10 cellular contexts compared by ENCODE assay signal in the genomic region with DNA sequence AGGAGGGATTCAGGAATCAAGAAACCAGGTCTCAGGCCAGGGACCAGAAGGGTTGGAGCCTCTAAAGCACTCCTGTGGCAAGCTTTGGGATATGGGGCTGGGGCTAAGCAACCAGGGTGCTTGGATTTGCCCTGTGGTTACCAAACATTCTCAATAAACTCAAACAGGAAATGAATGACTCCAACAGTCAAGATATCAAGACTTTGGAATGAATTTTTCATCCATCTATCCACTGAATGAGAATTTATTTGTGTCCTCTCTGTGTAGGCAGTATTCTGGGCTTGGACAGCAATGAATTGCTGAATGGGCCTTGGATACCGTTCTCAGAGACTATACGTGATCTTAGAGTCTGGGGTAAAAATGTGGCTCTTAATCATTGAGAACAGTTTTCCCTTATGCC.
"Had no signal": no experiment of that assay in that cellular context is flagged by ENCODE, and none has a peak within 500 bp of the region (broad histone marks: within the 10 kb centered on the region; RNA-seq: fewer than 3 reads in every experiment).

No MANE protein-coding gene starts in this region.

- H3K4me3 ChIP-seq: hepatocyte, left ventricle myocardium inferior, tibial nerve had no signal

- DNase-seq: activated CD4-positive, CD25-positive, alpha-beta regulatory T cell treated with anti-CD3 and anti-CD28 coated beads, Interleukin-2, amount 50 U/mL, for 72 hours; activated naive CD4-positive, alpha-beta T cell treated with Interleukin-2 at 50 U/mL for 16 hours; aorta; left ventricle myocardium inferior; naive thymus-derived CD8-positive, alpha-beta T cell; stimulated activated CD4-positive, alpha-beta T cell treated with anti-CD3 and anti-CD28 coated beads, Interleukin-4, amount 100 ng/mL, for 24 hours; stimulated activated naive CD4-positive, alpha-beta T cell treated with Interleukin-2 at 50 U/mL for 16 hours; substantia nigra had no signal

- ATAC-seq: naive thymus-derived CD8-positive, alpha-beta T cell had no signal
